In the genomic region with DNA sequence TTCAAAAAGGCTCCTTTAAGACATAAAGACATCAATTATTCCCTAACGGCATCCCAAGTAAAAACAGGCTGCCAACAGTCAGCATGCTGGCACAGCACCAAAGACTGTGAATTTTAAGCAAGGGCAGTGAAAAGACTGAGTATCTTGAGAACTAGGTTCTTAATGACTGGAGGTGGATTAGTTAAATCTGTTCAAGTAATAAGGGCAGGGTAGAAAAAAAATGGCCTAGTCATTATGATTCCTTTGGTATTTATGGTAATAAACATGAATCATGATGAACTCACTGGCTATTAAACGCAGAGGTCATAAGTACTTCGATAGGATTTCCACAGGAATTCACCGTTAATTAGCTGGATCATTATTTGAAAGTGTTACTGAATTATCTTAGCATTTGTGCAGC, we compare ENCODE assay signal across 12 cellular contexts.
DNase-seq lines count a peak whose midpoint lies in the region; ATAC-seq and TF ChIP-seq lines count a peak whose summit lies in the region.
"Had no signal": no experiment of that assay in that cellular context is flagged by ENCODE, and none has a peak within 500 bp of the region (broad histone marks: within the 10 kb centered on the region; RNA-seq: fewer than 3 reads in every experiment).

No MANE protein-coding gene starts in this region.

- no peak for TF ChIP-seq CTCF in BJ (IDR thresholded peaks at IDR 0.05; ENCODE audit: insufficient read depth, low read depth, low read length)
- TF ChIP-seq CTCF in epithelial cell of esophagus (IDR thresholded peaks at IDR 0.05; ENCODE audit: insufficient read depth, low read depth, low read length, missing control alignments), result no peak
- TF ChIP-seq CTCF in nephron progenitor cell (IDR thresholded peaks at IDR 0.05), result no peak
- TF ChIP-seq CTCF in lower leg skin (IDR thresholded peaks at IDR 0.05), result no peak

- H3K4me3 Mint-ChIP-seq in nephron progenitor cell, result no peak overlapping the region
- H3K4me3 Mint-ChIP-seq: memory B cell, WTC11 had no signal

- peaks cover 4% of the 10 kb centered on the region for H3K9me3 Mint-ChIP-seq in nephron progenitor cell
- H3K9me3 Mint-ChIP-seq: memory B cell, WTC11 had no signal

- no peaks in the 10 kb centered on the region for H3K27me3 Mint-ChIP-seq in nephron progenitor cell (ENCODE audit: low read depth, poor library complexity)
- H3K27me3 Mint-ChIP-seq: memory B cell had no signal

- ATAC-seq in left lobe of liver, result no peak
- ATAC-seq: K562, WTC11 had no signal

- H3K27me3 ChIP-seq in BJ (ENCODE audit: control insufficient read depth, insufficient read depth, low read length), result no peaks in the 10 kb centered on the region

- peak overlapping the region; percentile 62 for H3K27ac Mint-ChIP-seq in nephron progenitor cell
- H3K27ac Mint-ChIP-seq: memory B cell, WTC11 had no signal

- peaks cover 29% of the 10 kb centered on the region for H3K4me1 Mint-ChIP-seq in nephron progenitor cell
- H3K4me1 Mint-ChIP-seq: memory B cell, WTC11 had no signal

- no peak for TF ChIP-seq POLR2A in lower leg skin (IDR thresholded peaks at IDR 0.05)

- H3K36me3 Mint-ChIP-seq in nephron progenitor cell (ENCODE audit: low read depth), result no peaks in the 10 kb centered on the region
- H3K36me3 Mint-ChIP-seq: WTC11 had no signal

- intact Hi-C loops in lower leg skin (cut with DNase I; ENCODE audit: low total_unique reads), result no loop called here

- CTCF ChIA-PET in BJ (lab: Yijun Ruan, JAX), result interaction anchor here (0.9 kb wide), 1 partner anchor 19 kb away, joined by 3 read pairs; no protein-coding TSS in a partner anchor

- no peaks in the 10 kb centered on the region for H3K36me3 ChIP-seq in BJ (ENCODE audit: control insufficient read depth, insufficient read depth, low read length)

- no peak overlapping the region for H3K4me3 ChIP-seq in BJ (ENCODE audit: low read depth, low read length)
- no peak overlapping the region for H3K4me3 ChIP-seq in epithelial cell of esophagus (ENCODE audit: low read length)
- H3K4me3 ChIP-seq in lower leg skin (ENCODE audit: low read depth, poor library complexity, severe bottlenecking), result no peak overlapping the region
- H3K4me3 ChIP-seq: K562 had no signal

- 17 to 21% methylated on average over 4 of the region's 4 CpGs for WGBS in lower leg skin, 2 donors

- DNase-seq in BJ (ENCODE audit: low read depth) (peak; percentile 91), NCI-H524 (lab: John Stamatoyannopoulos, UW) (peak; percentile 29 to 80), epithelial cell of esophagus (ENCODE audit: low read depth) (peak; percentile 85), nephron progenitor cell (no peak), lower leg skin (ENCODE audit: low spot score in 2 of 2) (no peak), left lobe of liver (ENCODE audit: low spot score) (no peak), GM19240 (ENCODE audit: insufficient read length, low spot score) (no peak), NCI-H1436 treated with DMSO at 0.1 percent for 48 hours (lab: John Stamatoyannopoulos, UW) (no peak)
- DNase-seq: activated effector memory CD4-positive, alpha-beta T cell treated with Interleukin-2 at 50 U/mL for 16 hours had no signal

- POLR2A ChIA-PET in BJ (lab: Charles Lee), result interaction anchor here (0.6 kb wide), 1 partner anchor 1227 kb away, joined by 3 read pairs; no protein-coding TSS in a partner anchor

Comparison
In these comparisons a context has a peak if more than half of its experiments do, and no peak if none do; other contexts are left out.
1. DNase-seq: peak in BJ (single experiment), NCI-H524 (2 of 2) and epithelial cell of esophagus (single experiment); none in nephron progenitor cell (single experiment), lower leg skin (0 of 2), left lobe of liver (single experiment), GM19240 (single experiment) and NCI-H1436 treated with DMSO at 0.1 percent for 48 hours (single experiment).